In the genomic region with DNA sequence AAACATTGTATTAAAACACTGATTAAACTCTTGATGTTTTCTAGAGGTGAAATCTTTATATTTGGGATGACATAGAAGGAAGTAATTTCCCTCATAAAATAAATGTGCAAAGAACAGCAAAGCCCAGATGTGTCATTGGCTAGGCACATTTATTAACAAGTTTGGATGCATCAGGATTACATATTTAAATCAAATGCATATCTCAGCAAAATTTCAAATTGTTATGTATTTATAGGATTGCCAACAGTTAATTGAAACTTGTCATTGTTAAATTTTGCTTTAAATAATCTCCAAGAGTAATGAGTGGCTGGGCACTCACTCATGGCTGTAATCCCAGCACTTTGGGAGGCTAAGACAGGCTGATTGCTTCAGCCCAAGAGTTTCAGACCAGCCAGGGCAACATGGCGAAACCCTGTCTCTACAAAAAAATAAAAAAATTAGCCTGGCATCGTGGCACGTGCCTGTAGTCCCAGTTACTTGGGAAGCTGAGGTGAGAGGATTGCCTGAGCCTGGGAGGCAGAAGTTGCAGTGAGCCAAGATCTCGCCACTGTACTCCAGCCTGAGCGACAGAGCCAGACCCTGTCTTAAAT, we compare ENCODE assay signal across 15 cellular contexts.
"Had no signal": no experiment of that assay in that cellular context is flagged by ENCODE, and none has a peak within 500 bp of the region (broad histone marks: within the 10 kb centered on the region; RNA-seq: fewer than 3 reads in every experiment).

No MANE protein-coding gene starts in this region.

- DNase-seq: activated CD4-positive, alpha-beta T cell treated with anti-CD3 and anti-CD28 coated beads, Interleukin-2, amount 50 U/mL, for 4 hours; activated CD4-positive, CD25-positive, alpha-beta regulatory T cell treated with anti-CD3 and anti-CD28 coated beads, Interleukin-2, amount 50 U/mL, for 72 hours; activated naive CD4-positive, alpha-beta T cell; adrenal gland; body of pancreas; effector memory CD8-positive, alpha-beta T cell; erythroblast; immature natural killer cell; mammary epithelial cell; stimulated activated CD4-positive, alpha-beta T cell treated with anti-CD3 and anti-CD28 coated beads, Interleukin-4, amount 100 ng/mL, for 4 hours; stimulated activated naive CD8-positive, alpha-beta T cell treated with anti-CD3 and anti-CD28 coated beads, Interleukin-15, amount 100 ng/mL, for 72 hours; SW 1271; testis had no signal

- H3K4me3 Mint-ChIP-seq: dendritic cell treated with granulocyte-macrophage colony-stimulating factor and Interleukin-4, amounts not matched to agents 40 ng/mL and 50 ng/mL, for 4 days; nephron; stimulated activated naive CD8-positive, alpha-beta T cell treated with anti-CD3 and anti-CD28 coated beads, Interleukin-15, amount 100 ng/mL, for 72 hours had no signal

- H3K36me3 ChIP-seq: adrenal gland had no signal

- H3K4me1 ChIP-seq: testis had no signal

- H3K4me3 ChIP-seq: adrenal gland, body of pancreas, testis had no signal

- H3K27ac Mint-ChIP-seq: dendritic cell treated with granulocyte-macrophage colony-stimulating factor and Interleukin-4, amounts not matched to agents 40 ng/mL and 50 ng/mL, for 4 days; stimulated activated naive CD8-positive, alpha-beta T cell treated with anti-CD3 and anti-CD28 coated beads, Interleukin-15, amount 100 ng/mL, for 72 hours had no signal

- H3K27ac ChIP-seq: adrenal gland, body of pancreas, testis had no signal

- H3K9me3 ChIP-seq: adrenal gland, body of pancreas, testis had no signal

- H3K27me3 ChIP-seq: adrenal gland, body of pancreas, testis had no signal

- H3K9me3 Mint-ChIP-seq: dendritic cell treated with granulocyte-macrophage colony-stimulating factor and Interleukin-4, amounts not matched to agents 40 ng/mL and 50 ng/mL, for 4 days; effector memory CD8-positive, alpha-beta T cell; immature natural killer cell; nephron; stimulated activated naive CD8-positive, alpha-beta T cell treated with anti-CD3 and anti-CD28 coated beads, Interleukin-15, amount 100 ng/mL, for 72 hours had no signal

- H3K27me3 Mint-ChIP-seq: dendritic cell treated with granulocyte-macrophage colony-stimulating factor and Interleukin-4, amounts not matched to agents 40 ng/mL and 50 ng/mL, for 4 days; effector memory CD8-positive, alpha-beta T cell; stimulated activated naive CD8-positive, alpha-beta T cell treated with anti-CD3 and anti-CD28 coated beads, Interleukin-15, amount 100 ng/mL, for 72 hours had no signal

- H3K4me1 Mint-ChIP-seq: nephron had no signal

- ATAC-seq: body of pancreas; stimulated activated naive CD8-positive, alpha-beta T cell treated with anti-CD3 and anti-CD28 coated beads, Interleukin-15, amount 100 ng/mL, for 72 hours had no signal
